8 cellular contexts compared by ENCODE assay signal in genomic region chr12:103503546-103504480, GRCh38. TPM values are rescaled to one million over a fixed set of nuclear protein-coding genes. Genes with fewer than 3 reads are reported as not detected.
DNase-seq lines count a peak whose midpoint lies in the region; ATAC-seq, FAIRE-seq and TF ChIP-seq lines count a peak whose summit lies in the region.

No MANE protein-coding gene starts in this region.

- H3K36me3 Mint-ChIP-seq in activated CD8-positive, alpha-beta T cell treated with anti-CD3 and anti-CD28 coated beads, Interleukin-2, amount 10 ng/mL, durations not matched to agents 7 days and 5 days (ENCODE audit: low read depth): no peaks in the 10 kb centered on the region

- intact Hi-C loops in ascending aorta (cut with DNase I): no loop called here

- CTCF ChIA-PET in activated CD8-positive, alpha-beta T cell treated with anti-CD3 and anti-CD28 coated beads, Interleukin-2, amount 10 ng/mL, durations not matched to agents 7 days and 5 days (lab: Charles Lee): interaction anchor here (0.9 kb wide), 1 partner anchor 19 kb away, joined by 3 read pairs; no protein-coding TSS in a partner anchor

- no peaks in the 10 kb centered on the region for H3K36me3 ChIP-seq in ascending aorta

- DNase-seq in COLO668 (lab: John Stamatoyannopoulos, UW; ENCODE audit: unreplicated experiment) (peak; percentile 47), foreskin melanocyte (peak; percentile 17), NCI-H2107 treated with DMSO at 0.1 percent for 48 hours (lab: John Stamatoyannopoulos, UW; ENCODE audit: unreplicated experiment) (no peak), RCC 7860 (ENCODE audit: low spot score) (no peak), ascending aorta (ENCODE audit: low spot score in 2 of 2) (no peak)
- peak; percentile 56 for DNase-seq in activated CD8-positive, alpha-beta T cell treated with anti-CD3 and anti-CD28 coated beads, Interleukin-2, amount 10 ng/mL, durations not matched to agents 7 days and 5 days
- peak; percentile 63 for DNase-seq in stimulated activated naive CD8-positive, alpha-beta T cell treated with anti-CD3 and anti-CD28 coated beads, Interleukin-15, Interleukin-2, amounts not matched to agents 100 U/mL and 50 U/mL, for 24 hours

- TF ChIP-seq CTCF in LNCAP (IDR thresholded peaks at IDR 0.05) (peak; percentile 66), ascending aorta (IDR thresholded peaks at IDR 0.05) (peak in 1 of 3 experiments; percentile 18)

- no peak overlapping the region for H3K27ac ChIP-seq in ascending aorta

- H3K4me3 Mint-ChIP-seq in activated CD8-positive, alpha-beta T cell treated with anti-CD3 and anti-CD28 coated beads, Interleukin-2, amount 10 ng/mL, durations not matched to agents 7 days and 5 days: no peak overlapping the region

- no peak for ATAC-seq in activated CD8-positive, alpha-beta T cell treated with anti-CD3 and anti-CD28 coated beads, Interleukin-2, amount 10 ng/mL, durations not matched to agents 7 days and 5 days
- ATAC-seq in stimulated activated naive CD8-positive, alpha-beta T cell treated with anti-CD3 and anti-CD28 coated beads, Interleukin-15, Interleukin-2, amounts not matched to agents 100 U/mL and 50 U/mL, for 24 hours: no peak

- no peak overlapping the region for H3K4me3 ChIP-seq in ascending aorta

- H3K9me3 ChIP-seq in ascending aorta: no peaks in the 10 kb centered on the region

- no peak for FAIRE-seq in RCC 7860 (lab: Jason Lieb, UNC)

- no peaks in the 10 kb centered on the region for H3K4me1 ChIP-seq in ascending aorta

- peaks cover 32% of the 10 kb centered on the region for H3K4me1 Mint-ChIP-seq in activated CD8-positive, alpha-beta T cell treated with anti-CD3 and anti-CD28 coated beads, Interleukin-2, amount 10 ng/mL, durations not matched to agents 7 days and 5 days (ENCODE audit: low read depth)

- no peaks in the 10 kb centered on the region for H3K9me3 Mint-ChIP-seq in activated CD8-positive, alpha-beta T cell treated with anti-CD3 and anti-CD28 coated beads, Interleukin-2, amount 10 ng/mL, durations not matched to agents 7 days and 5 days (ENCODE audit: insufficient read depth)

- H3K27me3 Mint-ChIP-seq in activated CD8-positive, alpha-beta T cell treated with anti-CD3 and anti-CD28 coated beads, Interleukin-2, amount 10 ng/mL, durations not matched to agents 7 days and 5 days (ENCODE audit: low read depth): peaks cover 3% of the 10 kb centered on the region

- POLR2A ChIA-PET in activated CD8-positive, alpha-beta T cell treated with anti-CD3 and anti-CD28 coated beads, Interleukin-2, amount 10 ng/mL, durations not matched to agents 7 days and 5 days (lab: Charles Lee): no interaction called here

- no peak overlapping the region for H3K27ac Mint-ChIP-seq in activated CD8-positive, alpha-beta T cell treated with anti-CD3 and anti-CD28 coated beads, Interleukin-2, amount 10 ng/mL, durations not matched to agents 7 days and 5 days

- no peaks in the 10 kb centered on the region for H3K27me3 ChIP-seq in ascending aorta

RNA-seq across cellular contexts. Expression of gene C12orf42, which starts 8.0 kb away (rescaled TPM):
- total RNA-seq in activated CD8-positive, alpha-beta T cell treated with anti-CD3 and anti-CD28 coated beads, Interleukin-2, amount 10 ng/mL, durations not matched to agents 7 days and 5 days: under 1 TPM; 0.84 to 0.91 TPM
- total RNA-seq in ascending aorta: not detected

Comparison
In these comparisons a context has a peak if more than half of its experiments do, and no peak if none do; other contexts are left out.
1. DNase-seq: peak in COLO668 (single experiment), activated CD8-positive, alpha-beta T cell treated with anti-CD3 and anti-CD28 coated beads, Interleukin-2, amount 10 ng/mL, durations not matched to agents 7 days and 5 days (single experiment), foreskin melanocyte (single experiment) and stimulated activated naive CD8-positive, alpha-beta T cell treated with anti-CD3 and anti-CD28 coated beads, Interleukin-15, Interleukin-2, amounts not matched to agents 100 U/mL and 50 U/mL, for 24 hours (single experiment); none in NCI-H2107 treated with DMSO at 0.1 percent for 48 hours (single experiment), RCC 7860 (single experiment) and ascending aorta (0 of 2).